ENCODE assay signal across 34 cellular contexts in the genomic region with DNA sequence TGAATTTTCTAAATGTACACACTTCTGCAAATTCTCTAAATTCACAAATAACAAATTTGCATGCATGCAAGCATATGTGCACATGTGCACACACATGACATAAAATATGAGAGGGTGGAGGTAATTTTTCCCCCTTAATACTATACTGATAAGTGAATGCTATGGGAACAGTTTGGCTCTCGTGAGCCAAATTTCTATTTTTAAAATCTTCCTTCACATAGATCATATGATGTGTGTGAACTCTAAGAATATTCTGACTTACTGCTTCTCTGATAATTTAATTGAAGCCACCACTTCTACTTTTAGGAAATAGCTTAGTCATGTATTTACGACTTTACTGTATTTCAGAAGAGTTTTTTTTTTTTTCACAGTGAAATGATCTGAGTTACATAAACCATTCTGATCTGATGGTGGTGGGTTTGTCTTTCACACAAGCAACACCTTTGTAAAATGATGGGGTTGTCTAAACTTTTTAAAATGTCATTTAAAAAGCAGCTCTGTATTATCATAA.
DNase-seq lines count a peak whose midpoint lies in the region; ATAC-seq, FAIRE-seq and TF ChIP-seq lines count a peak whose summit lies in the region.
"Had no signal": no experiment of that assay in that cellular context is flagged by ENCODE, and none has a peak within 500 bp of the region (broad histone marks: within the 10 kb centered on the region; RNA-seq: fewer than 3 reads in every experiment).

No MANE protein-coding gene starts in this region.

- H3K4me3 Mint-ChIP-seq in astrocyte (ENCODE audit: unreplicated experiment): no peak overlapping the region
- H3K4me3 Mint-ChIP-seq: activated naive CD8-positive, alpha-beta T cell treated with anti-CD3 and anti-CD28 coated beads, Interleukin-2, amount 10 ng/mL, durations not matched to agents 7 days and 5 days; natural killer cell; stimulated activated effector memory CD8-positive, alpha-beta T cell treated with anti-CD3 and anti-CD28 coated beads, Interleukin-12 subunit alpha, Interleukin-12 subunit beta, amount 100 ng/mL, for 72 hours; T-cell had no signal

- no peak overlapping the region for H3K4me2 ChIP-seq in astrocyte (ENCODE audit: low read length)

- FAIRE-seq in astrocyte (lab: Jason Lieb, UNC): peak; percentile 17
- FAIRE-seq: G401.6, GM19239, H54, keratinocyte, RCC 7860 had no signal

- no peak overlapping the region for H2AFZ ChIP-seq in astrocyte (ENCODE audit: low read depth, low read length)

- no peaks in the 10 kb centered on the region for H3K36me3 Mint-ChIP-seq in astrocyte (ENCODE audit: low read depth, unreplicated experiment)
- H3K36me3 Mint-ChIP-seq: activated naive CD8-positive, alpha-beta T cell treated with anti-CD3 and anti-CD28 coated beads, Interleukin-2, amount 10 ng/mL, durations not matched to agents 7 days and 5 days; natural killer cell; stimulated activated effector memory CD8-positive, alpha-beta T cell treated with anti-CD3 and anti-CD28 coated beads, Interleukin-12 subunit alpha, Interleukin-12 subunit beta, amount 100 ng/mL, for 72 hours; T-cell had no signal

- H3K79me2 ChIP-seq in astrocyte (ENCODE audit: insufficient read depth, low read length): no peaks in the 10 kb centered on the region

- no peaks in the 10 kb centered on the region for H3K4me1 ChIP-seq in HUES48 (ENCODE audit: control insufficient read depth, insufficient read depth, low read length)
- H3K4me1 ChIP-seq in astrocyte (ENCODE audit: insufficient read depth, low read length): no peaks in the 10 kb centered on the region
- H3K4me1 ChIP-seq: colonic mucosa, foreskin keratinocyte, tibial nerve had no signal

- H3K27me3 ChIP-seq in HUES48 (ENCODE audit: control insufficient read depth, insufficient read depth, low read length) (no peaks in the 10 kb centered on the region), astrocyte (ENCODE audit: insufficient read depth, low read length) (no peaks in the 10 kb centered on the region)
- H3K27me3 ChIP-seq: colonic mucosa, foreskin keratinocyte, heart left ventricle, SJCRH30, tibial nerve had no signal

- DNase-seq in AG20443 (ENCODE audit: low spot score): peak; percentile 13
- no peak for DNase-seq in astrocyte (ENCODE audit: low read depth)
- peak; percentile 20 for DNase-seq in fibroblast of villous mesenchyme (ENCODE audit: low read depth)
- DNase-seq: activated CD4-positive, CD25-positive, alpha-beta regulatory T cell; activated gamma-delta T cell treated with Interleukin-2 at 50 U/mL for 16 hours; activated naive CD8-positive, alpha-beta T cell treated with anti-CD3 and anti-CD28 coated beads, Interleukin-2, amount 10 ng/mL, durations not matched to agents 7 days and 5 days; activated T-cell treated with anti-CD3 and anti-CD28 coated beads, Interleukin-2, amount 50 U/mL, for 48 hours; aorta; colonic mucosa; COR-L47; effector CD4-positive, alpha-beta T cell; foreskin keratinocyte; heart left ventricle; Kasumi-1; mucosa of descending colon; MV-4-11; natural killer cell; NCI-H748 treated with DMSO at 0.1 percent for 48 hours; occipital lobe; SJCRH30; T-cell had no signal

- H3K27ac ChIP-seq in HUES48 (ENCODE audit: low read depth, low read length) (peak overlapping the region; percentile 29), astrocyte (ENCODE audit: low read depth, low read length) (no peak overlapping the region)
- H3K27ac ChIP-seq: C4-2B, colonic mucosa, foreskin keratinocyte, HL-60, SJCRH30, tibial nerve had no signal

- no peaks in the 10 kb centered on the region for H4K20me1 ChIP-seq in astrocyte (ENCODE audit: insufficient read depth, low read length)

- no peak overlapping the region for H3K27ac Mint-ChIP-seq in astrocyte (ENCODE audit: unreplicated experiment)
- H3K27ac Mint-ChIP-seq: activated naive CD8-positive, alpha-beta T cell treated with anti-CD3 and anti-CD28 coated beads, Interleukin-2, amount 10 ng/mL, durations not matched to agents 7 days and 5 days; natural killer cell; stimulated activated effector memory CD8-positive, alpha-beta T cell treated with anti-CD3 and anti-CD28 coated beads, Interleukin-12 subunit alpha, Interleukin-12 subunit beta, amount 100 ng/mL, for 72 hours; T-cell had no signal

- H3K4me3 ChIP-seq in HUES48 (ENCODE audit: low read depth, low read length) (no peak overlapping the region), astrocyte (ENCODE audit: insufficient read depth, low read depth, low read length) (no peak overlapping the region), fibroblast of villous mesenchyme (ENCODE audit: low read depth, low read length) (no peak overlapping the region)
- H3K4me3 ChIP-seq: colonic mucosa, heart left ventricle, mucosa of descending colon, SJCRH30, tibial nerve had no signal

- TF ChIP-seq CTCF in astrocyte (IDR thresholded peaks at IDR 0.05; ENCODE audit: insufficient read depth, low read depth, low read length) (no peak), fibroblast of villous mesenchyme (IDR thresholded peaks at IDR 0.05; ENCODE audit: insufficient read depth, low read depth, low read length) (no peak)

- no peaks in the 10 kb centered on the region for H3K36me3 ChIP-seq in HUES48 (ENCODE audit: control insufficient read depth, insufficient read depth, low read length)
- H3K36me3 ChIP-seq in astrocyte (ENCODE audit: insufficient read depth, low read length): no peaks in the 10 kb centered on the region
- H3K36me3 ChIP-seq: colonic mucosa, heart left ventricle, SJCRH30, tibial nerve had no signal

- H3K9me3 Mint-ChIP-seq in astrocyte (ENCODE audit: unreplicated experiment): peaks cover 2% of the 10 kb centered on the region
- H3K9me3 Mint-ChIP-seq: activated naive CD8-positive, alpha-beta T cell treated with anti-CD3 and anti-CD28 coated beads, Interleukin-2, amount 10 ng/mL, durations not matched to agents 7 days and 5 days; natural killer cell; stimulated activated effector memory CD8-positive, alpha-beta T cell treated with anti-CD3 and anti-CD28 coated beads, Interleukin-12 subunit alpha, Interleukin-12 subunit beta, amount 100 ng/mL, for 72 hours; T-cell had no signal

- H3K4me1 Mint-ChIP-seq in astrocyte (ENCODE audit: low read depth, unreplicated experiment): peaks cover 14% of the 10 kb centered on the region
- H3K4me1 Mint-ChIP-seq: activated naive CD8-positive, alpha-beta T cell treated with anti-CD3 and anti-CD28 coated beads, Interleukin-2, amount 10 ng/mL, durations not matched to agents 7 days and 5 days; natural killer cell; stimulated activated effector memory CD8-positive, alpha-beta T cell treated with anti-CD3 and anti-CD28 coated beads, Interleukin-12 subunit alpha, Interleukin-12 subunit beta, amount 100 ng/mL, for 72 hours; T-cell had no signal

- ATAC-seq in HG02981 (IDR thresholded peaks at IDR 0.05; ENCODE audit: unreplicated experiment): no peak
- no peak for ATAC-seq in GM18870 (IDR thresholded peaks at IDR 0.05; ENCODE audit: unreplicated experiment)
- ATAC-seq in HG03439 (IDR thresholded peaks at IDR 0.05; ENCODE audit: unreplicated experiment): no peak
- ATAC-seq: foreskin keratinocyte; mucosa of descending colon; natural killer cell; stimulated activated effector memory CD8-positive, alpha-beta T cell treated with anti-CD3 and anti-CD28 coated beads, Interleukin-12 subunit alpha, Interleukin-12 subunit beta, amount 100 ng/mL, for 72 hours; T-cell had no signal

- H3K9ac ChIP-seq in HUES48 (ENCODE audit: low read depth, low read length) (no peak overlapping the region), astrocyte (ENCODE audit: low read length) (no peak overlapping the region)

- H3K9me3 ChIP-seq in HUES48 (ENCODE audit: control insufficient read depth, insufficient read depth, low read length) (peaks cover 8% of the 10 kb centered on the region), astrocyte (ENCODE audit: insufficient read depth, low read depth, low read length) (no peaks in the 10 kb centered on the region)
- H3K9me3 ChIP-seq: colonic mucosa, heart left ventricle, mucosa of descending colon, SJCRH30, tibial nerve had no signal

- no peaks in the 10 kb centered on the region for H3K27me3 Mint-ChIP-seq in astrocyte (ENCODE audit: low read depth, unreplicated experiment)
- H3K27me3 Mint-ChIP-seq: activated naive CD8-positive, alpha-beta T cell treated with anti-CD3 and anti-CD28 coated beads, Interleukin-2, amount 10 ng/mL, durations not matched to agents 7 days and 5 days; T-cell had no signal
